In the genomic region with DNA sequence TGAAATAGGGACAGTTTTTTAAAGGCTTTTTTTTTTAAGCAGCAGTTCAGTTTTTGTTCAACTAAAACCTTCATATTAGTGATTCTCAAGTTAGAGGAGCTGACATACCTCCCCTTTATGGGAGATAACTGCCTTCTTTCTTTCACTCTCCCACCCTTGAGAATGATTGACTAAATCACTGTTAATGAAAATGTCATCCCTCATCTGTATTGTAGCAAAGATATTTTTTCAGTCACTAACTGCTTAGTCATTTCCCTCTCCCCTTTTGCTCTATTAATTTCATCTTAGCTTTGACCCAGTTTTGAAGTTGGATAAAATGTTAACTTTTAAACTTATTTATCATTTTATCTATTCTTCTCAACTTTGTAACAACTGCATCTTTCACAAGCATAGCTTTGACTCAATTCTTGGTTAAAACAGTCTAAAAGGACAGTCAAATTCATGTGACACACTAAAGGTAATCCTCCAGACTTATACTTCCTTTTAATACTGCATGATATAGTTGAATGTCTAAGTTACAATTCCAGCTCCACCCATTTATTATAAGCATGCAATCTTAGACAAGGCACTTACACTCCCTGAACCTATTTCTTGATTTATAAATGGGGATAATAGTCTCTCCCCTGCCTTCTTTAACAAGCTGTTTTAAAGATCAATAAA, we compare ENCODE assay signal across 10 cellular contexts. TPM values are rescaled to one million over a fixed set of nuclear protein-coding genes. Genes with fewer than 3 reads are reported as not detected.
DNase-seq lines count a peak whose midpoint lies in the region; ATAC-seq and TF ChIP-seq lines count a peak whose summit lies in the region.
"Had no signal": no experiment of that assay in that cellular context is flagged by ENCODE, and none has a peak within 500 bp of the region (broad histone marks: within the 10 kb centered on the region; RNA-seq: fewer than 3 reads in every experiment).

No MANE protein-coding gene starts in this region.

- peaks cover 61% of the 10 kb centered on the region for H3K4me1 Mint-ChIP-seq in activated B cell treated with CpG ODN at 0.5 μM for 24 hours

- POLR2A ChIA-PET in activated B cell treated with CpG ODN at 0.5 μM for 24 hours (lab: Charles Lee): interaction anchor here (0.8 to 3.5 kb wide), 7 partner anchors 8 to 38 kb away, joined by 3 to 29 read pairs (median 4); a partner anchor contains a TSS

- H3K4me3 Mint-ChIP-seq in activated B cell treated with CpG ODN at 0.5 μM for 24 hours: peak overlapping the region; percentile 21

- DNase-seq in activated B cell treated with CpG ODN at 0.5 μM for 24 hours: no peak
- DNase-seq in kidney tubule cell (ENCODE audit: low spot score): peak; percentile 56
- no peak for DNase-seq in SIG-M5 (lab: John Stamatoyannopoulos, UW)
- no peak for DNase-seq in MG63
- no peak for DNase-seq in KBM-7
- DNase-seq in hepatic stellate cell (ENCODE audit: low spot score): no peak
- DNase-seq: DMS153; stimulated activated CD4-positive, alpha-beta T cell treated with anti-CD3 and anti-CD28 coated beads, Interleukin-2, amount 100 ng/mL, for 48 hours had no signal

- no peaks in the 10 kb centered on the region for H3K9me3 Mint-ChIP-seq in activated B cell treated with CpG ODN at 0.5 μM for 24 hours

- no peaks in the 10 kb centered on the region for H3K36me3 ChIP-seq in ACC112 (ENCODE audit: insufficient read depth, low read length)
- peaks cover 29% of the 10 kb centered on the region for H3K36me3 ChIP-seq in MG63

- no peak for TF ChIP-seq CTCF in activated B cell treated with CpG ODN at 0.5 μM for 24 hours (IDR thresholded peaks at IDR 0.05)

- H3K79me2 ChIP-seq in ACC112 (ENCODE audit: control insufficient read depth, insufficient read depth, low read length, unreplicated experiment): peaks cover 83% of the 10 kb centered on the region

- H3K27me3 ChIP-seq in ACC112 (ENCODE audit: insufficient read depth, low read length) (no peaks in the 10 kb centered on the region), MG63 (no peaks in the 10 kb centered on the region)

- ATAC-seq in GM21528 (IDR thresholded peaks at IDR 0.05; ENCODE audit: low FRiP score, unreplicated experiment) (peak; percentile 47), activated B cell treated with CpG ODN at 0.5 μM for 24 hours (ENCODE audit: low read depth) (peak; percentile 38)

- peak overlapping the region; percentile 59 for H3K4me3 ChIP-seq in ACC112 (ENCODE audit: low read depth, low read length)
- no peak overlapping the region for H3K4me3 ChIP-seq in MG63

- H2AFZ ChIP-seq in ACC112 (ENCODE audit: low read length, unreplicated experiment): no peak overlapping the region

- peak overlapping the region; percentile 46 for H3K27ac Mint-ChIP-seq in activated B cell treated with CpG ODN at 0.5 μM for 24 hours

- in situ Hi-C loops in KBM-7 (cut with MboI; ENCODE audit: low pct_unique_long_range_greater_than_20kb, low sequenced_read_pairs): no loop called here

- peaks cover 45% of the 10 kb centered on the region for H3K4me1 ChIP-seq in ACC112 (ENCODE audit: control insufficient read depth, insufficient read depth, low read length, unreplicated experiment)

- H3K36me3 Mint-ChIP-seq in activated B cell treated with CpG ODN at 0.5 μM for 24 hours (ENCODE audit: low read depth): peaks cover 35% of the 10 kb centered on the region

- H3K27ac ChIP-seq in ACC112 (ENCODE audit: low read depth, low read length): peak overlapping the region; percentile 90

- H3K9me3 ChIP-seq in MG63: no peaks in the 10 kb centered on the region

- CTCF ChIA-PET in activated B cell treated with CpG ODN at 0.5 μM for 24 hours (lab: Charles Lee): interaction anchor here (1.2 kb wide), 1 partner anchor 246 kb away, joined by 5 read pairs; no protein-coding TSS in a partner anchor

- no peaks in the 10 kb centered on the region for H3K27me3 Mint-ChIP-seq in activated B cell treated with CpG ODN at 0.5 μM for 24 hours

- intact Hi-C loops in activated B cell treated with CpG ODN at 0.5 μM for 24 hours (cut with micrococcal nuclease): loop anchor here (5.0 kb wide), 1 partner anchor 36 kb away; a partner anchor contains a TSS

RNA-seq across cellular contexts. Expression of a gene that starts 17.1 kb away (rescaled TPM):
- total RNA-seq in activated B cell treated with CpG ODN at 0.5 μM for 24 hours: 221 and 227 TPM in 2 replicates
- 362 and 392 TPM in 2 replicates for total RNA-seq in MG63 (2014; rRNA removed; shearing (Covaris generic); ENCODE audit: low replicate concordance)

RNA-seq across cellular contexts. Expression of a gene that starts 17.8 kb away (rescaled TPM):
- total RNA-seq in activated B cell treated with CpG ODN at 0.5 μM for 24 hours: 12.4 and 13.8 TPM in 2 replicates
- total RNA-seq in MG63 (2014; rRNA removed; shearing (Covaris generic); ENCODE audit: low replicate concordance): 13.8 and 16.7 TPM in 2 replicates

RNA-seq across cellular contexts. Expression of a gene that starts 37.7 kb away (rescaled TPM):
- 33.3 and 36.4 TPM in 2 replicates for total RNA-seq in activated B cell treated with CpG ODN at 0.5 μM for 24 hours
- total RNA-seq in MG63 (2014; rRNA removed; shearing (Covaris generic); ENCODE audit: low replicate concordance): 25.6 and 39.7 TPM in 2 replicates
